Comparison of ENCODE assay signal across 15 cellular contexts in the genomic region with DNA sequence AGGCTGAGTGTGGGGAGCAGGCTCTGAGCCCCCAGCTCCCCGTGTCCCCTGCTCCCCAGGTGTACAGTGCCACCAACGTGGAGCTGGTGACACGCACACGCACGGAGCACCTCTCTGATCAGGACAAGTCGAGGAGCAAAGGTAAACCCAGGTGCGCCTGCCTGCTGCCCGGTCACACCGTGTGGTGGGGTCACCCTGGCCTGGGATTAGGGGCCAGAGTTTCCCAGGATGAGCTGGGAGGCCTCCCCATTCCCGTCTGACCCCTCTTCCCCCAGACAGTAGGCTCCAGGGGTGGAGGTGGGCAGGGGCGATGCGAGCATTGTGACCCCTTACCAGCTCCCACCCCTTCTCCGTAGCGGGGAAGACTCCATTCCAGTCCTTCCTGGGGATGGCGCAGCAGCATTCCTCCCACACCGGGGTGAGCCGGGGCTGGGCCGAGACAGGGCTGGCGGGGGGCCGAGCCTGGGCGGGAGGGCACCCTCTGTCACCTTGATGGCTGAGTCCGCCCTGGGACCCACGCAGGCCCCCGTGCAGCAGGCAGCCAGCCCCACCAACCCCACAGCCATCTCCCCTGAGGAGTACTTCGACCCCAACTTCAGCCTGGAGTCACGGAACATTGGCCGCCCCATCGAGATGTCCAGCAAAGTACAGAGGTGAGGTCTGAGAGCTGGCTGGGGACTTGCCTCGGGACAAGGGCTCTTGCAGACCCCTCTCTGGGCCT. TPM values are rescaled to one million over a fixed set of nuclear protein-coding genes. Genes with fewer than 3 reads are reported as not detected.
DNase-seq lines count a peak whose midpoint lies in the region; ATAC-seq and TF ChIP-seq lines count a peak whose summit lies in the region.
"Had no signal": no experiment of that assay in that cellular context is flagged by ENCODE, and none has a peak within 500 bp of the region (broad histone marks: within the 10 kb centered on the region; RNA-seq: fewer than 3 reads in every experiment).

No MANE protein-coding gene starts in this region.

- WGBS in endodermal cell (ENCODE audit: insufficient coverage in 1 of 2, insufficient read length in 1 of 2), 2 experiments = 94 to 95% methylated on average over 14 to 29 of the region's 29 CpGs

- H3K9ac ChIP-seq in BLaER1 treated with 17β-estradiol and CSF1 and Interleukin-3, amounts not matched to agents 10 nM and 100 nM = peak overlapping the region in 9 of 11 experiments; percentile 14 to 93 (median 83); a peak in 12 of 22 replicates
- H3K9ac ChIP-seq in endodermal cell (ENCODE audit: extremely low read depth, low read length, poor library complexity, severe bottlenecking) = no peak overlapping the region

- intact Hi-C loops in sciatic nerve (cut with DNase I) = no loop called here

- H3K4me2 ChIP-seq in BLaER1 treated with 17β-estradiol and CSF1 and Interleukin-3, amounts not matched to agents 10 nM and 100 nM = peak overlapping the region in 6 of 11 experiments; percentile 9 to 93 (median 86); a peak in 7 of 22 replicates

- TF ChIP-seq CTCF in glutamatergic neuron (IDR thresholded peaks at IDR 0.05; ENCODE audit: partially characterized antibody, unreplicated experiment) = no peak
- no peak for TF ChIP-seq CTCF in endodermal cell (conservative IDR thresholded peaks at IDR 0.05)

- H3K4me1 Mint-ChIP-seq in activated CD8-positive, alpha-beta memory T cell treated with anti-CD3 and anti-CD28 coated beads, Interleukin-2, amount 10 ng/mL, durations not matched to agents 7 days and 5 days = peaks cover 14% of the 10 kb centered on the region
- H3K4me1 Mint-ChIP-seq in glutamatergic neuron (ENCODE audit: low read depth, unreplicated experiment) = peaks cover 6% of the 10 kb centered on the region
- peaks cover 9% of the 10 kb centered on the region for H3K4me1 Mint-ChIP-seq in endodermal cell

- ATAC-seq in activated CD8-positive, alpha-beta memory T cell treated with anti-CD3 and anti-CD28 coated beads, Interleukin-2, amount 10 ng/mL, durations not matched to agents 7 days and 5 days = no peak
- ATAC-seq in sciatic nerve = no peak

- H3K4me1 ChIP-seq in BLaER1 treated with 17β-estradiol and CSF1 and Interleukin-3, amounts not matched to agents 10 nM and 100 nM = peaks cover 43 to 64% (median 53%) of the 10 kb centered on the region in 10 experiments
- H3K4me1 ChIP-seq in endodermal cell (ENCODE audit: control insufficient read depth, insufficient read depth, low read length) = no peaks in the 10 kb centered on the region

- no peak overlapping the region for H3K4me3 Mint-ChIP-seq in activated CD8-positive, alpha-beta memory T cell treated with anti-CD3 and anti-CD28 coated beads, Interleukin-2, amount 10 ng/mL, durations not matched to agents 7 days and 5 days
- H3K4me3 Mint-ChIP-seq in glutamatergic neuron (ENCODE audit: unreplicated experiment) (no peak overlapping the region), endodermal cell (no peak overlapping the region)

- peaks cover 45 to 97% (median 83%) of the 10 kb centered on the region in 11 experiments for H4K20me1 ChIP-seq in BLaER1 treated with 17β-estradiol and CSF1 and Interleukin-3, amounts not matched to agents 10 nM and 100 nM

- H3K4me3 ChIP-seq in BLaER1 treated with 17β-estradiol and CSF1 and Interleukin-3, amounts not matched to agents 10 nM and 100 nM = no peak overlapping the region
- no peak overlapping the region for H3K4me3 ChIP-seq in endodermal cell (ENCODE audit: low read length)

- no peaks in the 10 kb centered on the region for H3K27me3 ChIP-seq in BLaER1 treated with 17β-estradiol and CSF1 and Interleukin-3, amounts not matched to agents 10 nM and 100 nM
- H3K27me3 ChIP-seq in endodermal cell (ENCODE audit: control insufficient read depth, insufficient read depth, low read length, poor library complexity, severe bottlenecking) = no peaks in the 10 kb centered on the region

- peaks cover 82 to 96% (median 87%) of the 10 kb centered on the region in 11 experiments for H3K36me3 ChIP-seq in BLaER1 treated with 17β-estradiol and CSF1 and Interleukin-3, amounts not matched to agents 10 nM and 100 nM
- H3K36me3 ChIP-seq in endodermal cell (ENCODE audit: control insufficient read depth, insufficient read depth, low read length) = peaks cover 42% of the 10 kb centered on the region

- no peak overlapping the region for H3K27ac Mint-ChIP-seq in activated CD8-positive, alpha-beta memory T cell treated with anti-CD3 and anti-CD28 coated beads, Interleukin-2, amount 10 ng/mL, durations not matched to agents 7 days and 5 days
- no peak overlapping the region for H3K27ac Mint-ChIP-seq in glutamatergic neuron (ENCODE audit: unreplicated experiment)
- H3K27ac Mint-ChIP-seq in endodermal cell = no peak overlapping the region

- CTCF ChIA-PET in activated CD8-positive, alpha-beta memory T cell treated with anti-CD3 and anti-CD28 coated beads, Interleukin-2, amount 10 ng/mL, durations not matched to agents 7 days and 5 days (lab: Charles Lee) = interaction anchor here (1.6 to 1.8 kb wide), 3 partner anchors 12 to 29 kb away, joined by 4 to 10 read pairs (median 6); no protein-coding TSS in a partner anchor

- H3K9me3 Mint-ChIP-seq in activated CD8-positive, alpha-beta memory T cell treated with anti-CD3 and anti-CD28 coated beads, Interleukin-2, amount 10 ng/mL, durations not matched to agents 7 days and 5 days (ENCODE audit: low read depth) = peaks cover 8% of the 10 kb centered on the region
- peaks cover 3% of the 10 kb centered on the region for H3K9me3 Mint-ChIP-seq in glutamatergic neuron (ENCODE audit: unreplicated experiment)
- H3K9me3 Mint-ChIP-seq in endodermal cell = peaks cover 22% of the 10 kb centered on the region

- H3K36me3 Mint-ChIP-seq in activated CD8-positive, alpha-beta memory T cell treated with anti-CD3 and anti-CD28 coated beads, Interleukin-2, amount 10 ng/mL, durations not matched to agents 7 days and 5 days = peaks cover 47% of the 10 kb centered on the region
- H3K36me3 Mint-ChIP-seq in glutamatergic neuron (ENCODE audit: unreplicated experiment) = peaks cover 21% of the 10 kb centered on the region
- H3K36me3 Mint-ChIP-seq in endodermal cell (ENCODE audit: low read depth) = peaks cover 53% of the 10 kb centered on the region

- peak overlapping the region in 7 of 11 experiments; percentile 8 to 91 (median 44); a peak in 10 of 22 replicates for H3K27ac ChIP-seq in BLaER1 treated with 17β-estradiol and CSF1 and Interleukin-3, amounts not matched to agents 10 nM and 100 nM
- no peak overlapping the region for H3K27ac ChIP-seq in endodermal cell (ENCODE audit: low read depth, low read length)

- H3K27me3 Mint-ChIP-seq in activated CD8-positive, alpha-beta memory T cell treated with anti-CD3 and anti-CD28 coated beads, Interleukin-2, amount 10 ng/mL, durations not matched to agents 7 days and 5 days = no peaks in the 10 kb centered on the region
- peaks cover 4% of the 10 kb centered on the region for H3K27me3 Mint-ChIP-seq in glutamatergic neuron (ENCODE audit: unreplicated experiment)
- peaks cover under 1% of the 10 kb centered on the region for H3K27me3 Mint-ChIP-seq in endodermal cell (ENCODE audit: insufficient read depth)

- peaks cover 13 to 22% (median 15%) of the 10 kb centered on the region in 11 experiments for H3K9me3 ChIP-seq in BLaER1 treated with 17β-estradiol and CSF1 and Interleukin-3, amounts not matched to agents 10 nM and 100 nM (replicated peaks in 1 of 11)
- H3K9me3 ChIP-seq in endodermal cell (ENCODE audit: control insufficient read depth, low read length) = peaks cover 26% of the 10 kb centered on the region

- peak; percentile 11 for DNase-seq in activated CD8-positive, alpha-beta memory T cell treated with anti-CD3 and anti-CD28 coated beads, Interleukin-2, amount 50 U/mL, for 4 hours
- no peak for DNase-seq in activated CD8-positive, alpha-beta memory T cell treated with anti-CD3 and anti-CD28 coated beads, Interleukin-2, amount 10 ng/mL, durations not matched to agents 7 days and 5 days
- peak; percentile 16 for DNase-seq in glutamatergic neuron
- peak; percentile 49 for DNase-seq in sciatic nerve (ENCODE audit: low spot score)
- DNase-seq in SW480 (ENCODE audit: low spot score) = no peak
- DNase-seq in HuH-7.5 (ENCODE audit: low spot score) = no peak
- DNase-seq in endodermal cell = no peak
- DNase-seq: 8988T, C1 segment of cervical spinal cord, COR-L47, NCI-H1048, NCI-H2107, NCI-H226, NCI-H526 had no signal

RNA-seq across cellular contexts. Expression of gene SSH3, which starts 3.7 kb away (rescaled TPM):
- 10 to 100 TPM; 10.7 to 26.4 TPM for total RNA-seq in activated CD8-positive, alpha-beta memory T cell treated with anti-CD3 and anti-CD28 coated beads, Interleukin-2, amount 10 ng/mL, durations not matched to agents 7 days and 5 days
- total RNA-seq in glutamatergic neuron (ENCODE audit: unreplicated experiment) (8.3 TPM), sciatic nerve (40.7 TPM), endodermal cell (10 to 100 TPM; 39.1 to 44.4 TPM)
- polyA plus RNA-seq in endodermal cell (2013, experiment 1 of 2) = 22.0 TPM
- 16.0 TPM for polyA plus RNA-seq in endodermal cell (2013, experiment 2 of 2)

RNA-seq across cellular contexts. Expression of gene ANKRD13D, which starts 10.5 kb away (rescaled TPM):
- 100 to 1,000 TPM; 148 to 172 TPM for total RNA-seq in activated CD8-positive, alpha-beta memory T cell treated with anti-CD3 and anti-CD28 coated beads, Interleukin-2, amount 10 ng/mL, durations not matched to agents 7 days and 5 days
- total RNA-seq in glutamatergic neuron (ENCODE audit: unreplicated experiment) = 109 TPM
- total RNA-seq in sciatic nerve = 69.7 TPM
- 10 to 100 TPM; 56.6 to 58.6 TPM for total RNA-seq in endodermal cell
- polyA plus RNA-seq in endodermal cell (2013, experiment 1 of 2) = 30.0 TPM
- polyA plus RNA-seq in endodermal cell (2013, experiment 2 of 2) = 27.5 TPM

RNA-seq across cellular contexts. Expression of gene GRK2, which starts 33.4 kb away (rescaled TPM):
- 100 to 1,000 TPM; 366 to 402 TPM for total RNA-seq in activated CD8-positive, alpha-beta memory T cell treated with anti-CD3 and anti-CD28 coated beads, Interleukin-2, amount 10 ng/mL, durations not matched to agents 7 days and 5 days
- total RNA-seq in glutamatergic neuron (ENCODE audit: unreplicated experiment) = 52.2 TPM
- 61.7 TPM for total RNA-seq in sciatic nerve
- 10 to 100 TPM; 58.0 to 61.7 TPM for total RNA-seq in endodermal cell
- polyA plus RNA-seq in endodermal cell (2013, experiment 1 of 2) = 43.5 TPM
- polyA plus RNA-seq in endodermal cell (2013, experiment 2 of 2) = 39.5 TPM

RNA-seq across cellular contexts. Expression of gene POLD4, which starts 53.7 kb away (rescaled TPM):
- total RNA-seq in activated CD8-positive, alpha-beta memory T cell treated with anti-CD3 and anti-CD28 coated beads, Interleukin-2, amount 10 ng/mL, durations not matched to agents 7 days and 5 days = 10 to 100 TPM; 36.5 to 49.6 TPM
- total RNA-seq in glutamatergic neuron (ENCODE audit: unreplicated experiment) (15.4 TPM), sciatic nerve (43.5 TPM), endodermal cell (10 to 100 TPM; 40.7 to 47.6 TPM)
- polyA plus RNA-seq in endodermal cell (2013, experiment 1 of 2) = 24.3 TPM
- 30.1 TPM for polyA plus RNA-seq in endodermal cell (2013, experiment 2 of 2)

Comparison
In these comparisons a context has a peak if more than half of its experiments do, and no peak if none do; other contexts are left out.
1. DNase-seq: peak in activated CD8-positive, alpha-beta memory T cell treated with anti-CD3 and anti-CD28 coated beads, Interleukin-2, amount 50 U/mL, for 4 hours (single experiment), glutamatergic neuron (single experiment) and sciatic nerve (single experiment); none in activated CD8-positive, alpha-beta memory T cell treated with anti-CD3 and anti-CD28 coated beads, Interleukin-2, amount 10 ng/mL, durations not matched to agents 7 days and 5 days (single experiment), SW480 (single experiment), HuH-7.5 (single experiment) and endodermal cell (single experiment).